ENCODE assay signal across 13 cellular contexts in the genomic region with DNA sequence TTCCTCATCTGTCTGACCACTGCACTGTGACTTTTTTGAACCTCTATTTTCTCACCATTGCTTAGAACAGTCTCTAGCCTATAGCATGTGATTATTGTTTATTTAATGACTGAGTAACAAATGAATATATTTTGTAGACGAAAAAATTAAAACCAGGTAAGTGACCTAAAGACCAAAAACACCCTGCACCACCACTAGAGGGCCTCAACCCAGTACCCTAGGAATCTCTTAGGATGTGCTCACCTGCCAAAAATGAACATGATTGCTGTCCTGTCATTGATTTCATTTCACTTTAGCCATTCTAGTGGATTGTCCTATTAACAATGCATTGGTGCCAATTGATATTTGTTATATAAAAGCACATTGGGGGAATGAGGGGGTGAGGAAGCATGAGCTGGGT.
DNase-seq lines count a peak whose midpoint lies in the region; ATAC-seq and TF ChIP-seq lines count a peak whose summit lies in the region.
"Had no signal": no experiment of that assay in that cellular context is flagged by ENCODE, and none has a peak within 500 bp of the region (broad histone marks: within the 10 kb centered on the region; RNA-seq: fewer than 3 reads in every experiment).

No MANE protein-coding gene starts in this region.

- H3K4me1 Mint-ChIP-seq in MCF 10A (ENCODE audit: insufficient read depth, unreplicated experiment): no peaks in the 10 kb centered on the region
- H3K4me1 Mint-ChIP-seq in naive thymus-derived CD8-positive, alpha-beta T cell: no peaks in the 10 kb centered on the region
- H3K4me1 Mint-ChIP-seq: central memory CD8-positive, alpha-beta T cell; immature natural killer cell had no signal

- no peaks in the 10 kb centered on the region for H3K36me3 ChIP-seq in breast epithelium
- H3K36me3 ChIP-seq: MG63, SJCRH30 had no signal

- H3K36me3 Mint-ChIP-seq in MCF 10A (ENCODE audit: insufficient read depth, unreplicated experiment): no peaks in the 10 kb centered on the region
- no peaks in the 10 kb centered on the region for H3K36me3 Mint-ChIP-seq in naive thymus-derived CD8-positive, alpha-beta T cell
- H3K36me3 Mint-ChIP-seq: immature natural killer cell had no signal

- no TSS peak for BruUV-seq in MCF 10A (replicated peaks; lab: Mats Ljungman, UMichigan)

- no peaks in the 10 kb centered on the region for H3K9me3 Mint-ChIP-seq in MCF 10A (ENCODE audit: unreplicated experiment)
- H3K9me3 Mint-ChIP-seq in naive thymus-derived CD8-positive, alpha-beta T cell: no peaks in the 10 kb centered on the region
- H3K9me3 Mint-ChIP-seq: central memory CD8-positive, alpha-beta T cell; immature natural killer cell had no signal

- H3K4me3 ChIP-seq in breast epithelium: no peak overlapping the region
- H3K4me3 ChIP-seq in LNCaP clone FGC (ENCODE audit: low read depth, low read length): no peak overlapping the region
- no peak overlapping the region for H3K4me3 ChIP-seq in epithelial cell of proximal tubule (ENCODE audit: low read depth, low read length)
- no peak overlapping the region for H3K4me3 ChIP-seq in retinal pigment epithelial cell (ENCODE audit: low read length)
- H3K4me3 ChIP-seq: MG63, SJCRH30, skin epidermis had no signal

- H3K4me1 ChIP-seq in breast epithelium: no peaks in the 10 kb centered on the region

- CTCF ChIA-PET in MCF 10A (lab: Yijun Ruan, JAX): interaction anchor here (0.6 to 1.6 kb wide), 8 partner anchors 10 to 1006 kb away, joined by 3 to 5 read pairs (median 4); no protein-coding TSS in a partner anchor

- no peak for ATAC-seq in naive thymus-derived CD8-positive, alpha-beta T cell
- ATAC-seq in esophagus mucosa: no peak

- H3K27me3 ChIP-seq in breast epithelium: no peaks in the 10 kb centered on the region
- H3K27me3 ChIP-seq: MG63, SJCRH30 had no signal

- H3K4me3 Mint-ChIP-seq in MCF 10A (ENCODE audit: unreplicated experiment): no peak overlapping the region
- no peak overlapping the region for H3K4me3 Mint-ChIP-seq in naive thymus-derived CD8-positive, alpha-beta T cell
- H3K4me3 Mint-ChIP-seq: central memory CD8-positive, alpha-beta T cell; immature natural killer cell had no signal

- TF ChIP-seq CTCF in MCF 10A (IDR thresholded peaks at IDR 0.05; ENCODE audit: unreplicated experiment): peak; percentile 37
- TF ChIP-seq CTCF in breast epithelium (IDR thresholded peaks at IDR 0.05): no peak
- peak; percentile 60 for TF ChIP-seq CTCF in LNCaP clone FGC (IDR thresholded peaks at IDR 0.05; ENCODE audit: control insufficient read depth, extremely low read depth, insufficient read depth)
- TF ChIP-seq CTCF in epithelial cell of proximal tubule (conservative IDR thresholded peaks at IDR 0.05; ENCODE audit: low read depth, low read length): peak; percentile 75
- TF ChIP-seq CTCF in retinal pigment epithelial cell (conservative IDR thresholded peaks at IDR 0.05; ENCODE audit: low read depth, low read length): peak; percentile 38

- H3K9me3 ChIP-seq in breast epithelium: no peaks in the 10 kb centered on the region
- H3K9me3 ChIP-seq: MG63, SJCRH30 had no signal

- no peak for TF ChIP-seq POLR2A in breast epithelium (IDR thresholded peaks at IDR 0.05)

- peaks cover 100% of the 10 kb centered on the region for H3K27me3 Mint-ChIP-seq in MCF 10A (ENCODE audit: insufficient read depth, unreplicated experiment)
- H3K27me3 Mint-ChIP-seq in naive thymus-derived CD8-positive, alpha-beta T cell: peaks cover 0 to 11% (median 7%) of the 10 kb centered on the region in 5 donors

- intact Hi-C loops in MCF 10A (cut with micrococcal nuclease) (loop anchor here (10.0 kb wide), 1 partner anchor 1139 kb away; no protein-coding TSS in a partner anchor), breast epithelium (cut with DNase I; ENCODE audit: low total_unique reads) (no loop called here)

- no peak overlapping the region for H3K27ac Mint-ChIP-seq in MCF 10A (ENCODE audit: low read depth, unreplicated experiment)
- no peak overlapping the region for H3K27ac Mint-ChIP-seq in naive thymus-derived CD8-positive, alpha-beta T cell
- H3K27ac Mint-ChIP-seq: immature natural killer cell had no signal

- POLR2A ChIA-PET in MCF 10A (lab: Yijun Ruan, JAX): no interaction called here
- POLR2A ChIA-PET in naive thymus-derived CD8-positive, alpha-beta T cell (lab: Charles Lee): no interaction called here

- DNase-seq in MCF 10A (ENCODE audit: unreplicated experiment) (peak; percentile 30), breast epithelium (ENCODE audit: low spot score in 2 of 2) (no peak), LNCaP clone FGC (ENCODE audit: low read depth) (no peak), epithelial cell of proximal tubule (ENCODE audit: low read depth) (no peak), retinal pigment epithelial cell (ENCODE audit: low read depth) (no peak), CD1c-positive myeloid dendritic cell (ENCODE audit: extremely low spot score) (no peak)
- DNase-seq in naive thymus-derived CD8-positive, alpha-beta T cell: no peak
- DNase-seq: immature natural killer cell, MG63, SJCRH30 had no signal

- no peak overlapping the region for H3K27ac ChIP-seq in breast epithelium
- H3K27ac ChIP-seq: SJCRH30, skin epidermis had no signal

Comparison
In these comparisons a context has a peak if more than half of its experiments do, and no peak if none do; other contexts are left out.
1. CTCF ChIP-seq: peak in MCF 10A (single experiment), LNCaP clone FGC (single experiment), epithelial cell of proximal tubule (single experiment) and retinal pigment epithelial cell (single experiment); none in breast epithelium (0 of 3).